ENCODE assay signal across 10 cellular contexts in the genomic region with DNA sequence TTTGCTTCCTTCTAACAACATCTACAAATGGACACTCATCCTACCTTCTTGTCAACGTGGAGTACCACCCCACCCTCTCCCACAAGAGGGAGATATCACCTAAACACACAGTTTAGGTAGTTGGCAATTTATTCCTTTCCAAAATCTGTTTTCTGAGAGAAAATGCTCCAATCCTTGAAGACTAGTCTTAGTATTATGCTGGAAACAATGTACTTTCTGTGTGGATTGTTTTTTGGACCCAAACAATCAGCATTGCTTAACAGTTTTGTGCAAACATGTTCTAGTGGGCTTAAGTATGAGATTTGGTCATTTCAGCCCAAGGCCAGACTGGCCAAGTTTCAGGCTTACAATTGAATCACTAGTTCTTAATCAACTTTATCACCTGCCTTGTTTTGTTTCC.
DNase-seq lines count a peak whose midpoint lies in the region; ATAC-seq and TF ChIP-seq lines count a peak whose summit lies in the region.
"Had no signal": no experiment of that assay in that cellular context is flagged by ENCODE, and none has a peak within 500 bp of the region (broad histone marks: within the 10 kb centered on the region; RNA-seq: fewer than 3 reads in every experiment).

No MANE protein-coding gene starts in this region.

- BruUV-seq in Panc1 (replicated peaks; lab: Mats Ljungman, UMichigan) = no TSS peak

- intact Hi-C loops in Panc1 (cut with micrococcal nuclease; ENCODE audit: unreplicated experiment) = no loop called here
- intact Hi-C loops in esophagus muscularis mucosa (cut with DNase I) = no loop called here
- intact Hi-C loops in activated naive CD4-positive, alpha-beta T cell treated with anti-CD3 and anti-CD28 coated beads for 36 hours (cut with micrococcal nuclease) = no loop called here
- intact Hi-C loops in CD8-positive, alpha-beta T cell (cut with DNase I, micrococcal nuclease) = no loop called here

- no peaks in the 10 kb centered on the region for H3K36me3 Mint-ChIP-seq in activated naive CD4-positive, alpha-beta T cell treated with anti-CD3 and anti-CD28 coated beads for 36 hours (ENCODE audit: low read depth)
- no peaks in the 10 kb centered on the region for H3K36me3 Mint-ChIP-seq in effector memory CD8-positive, alpha-beta T cell (ENCODE audit: insufficient read depth)
- H3K36me3 Mint-ChIP-seq in CD8-positive, alpha-beta T cell = no peaks in the 10 kb centered on the region

- 38% methylated on average over 1 of the region's 1 CpG for WGBS in esophagus muscularis mucosa

- DNase-seq in HCEC 1CT (peak; percentile 6), Panc1 (ENCODE audit: low read depth, low spot score) (no peak), esophagus muscularis mucosa (ENCODE audit: extremely low spot score) (peak; percentile 39), pons (ENCODE audit: low spot score) (peak; percentile 4), ureter (ENCODE audit: low spot score) (no peak)
- DNase-seq in activated naive CD4-positive, alpha-beta T cell treated with anti-CD3 and anti-CD28 coated beads for 36 hours = no peak
- no peak for DNase-seq in effector memory CD8-positive, alpha-beta T cell
- no peak for DNase-seq in CD8-positive, alpha-beta T cell
- DNase-seq: NCI-H774 had no signal

- H3K27me3 ChIP-seq in Panc1 (ENCODE audit: control insufficient read depth, insufficient read depth, low read length) = no peaks in the 10 kb centered on the region; the same call in 1 of the 2 replicates
- no peaks in the 10 kb centered on the region for H3K27me3 ChIP-seq in esophagus muscularis mucosa
- peaks cover 3% of the 10 kb centered on the region for H3K27me3 ChIP-seq in CD8-positive, alpha-beta T cell (ENCODE audit: insufficient read depth, low read length)
- H3K27me3 ChIP-seq: neutrophil had no signal

- H3K4me3 Mint-ChIP-seq in activated naive CD4-positive, alpha-beta T cell treated with anti-CD3 and anti-CD28 coated beads for 36 hours = no peak overlapping the region
- no peak overlapping the region for H3K4me3 Mint-ChIP-seq in effector memory CD8-positive, alpha-beta T cell
- no peak overlapping the region for H3K4me3 Mint-ChIP-seq in CD8-positive, alpha-beta T cell

- peaks cover 13% of the 10 kb centered on the region for H3K27me3 Mint-ChIP-seq in activated naive CD4-positive, alpha-beta T cell treated with anti-CD3 and anti-CD28 coated beads for 36 hours (ENCODE audit: low read depth)
- peaks cover 7 to 23% of the 10 kb centered on the region in 2 donors for H3K27me3 Mint-ChIP-seq in effector memory CD8-positive, alpha-beta T cell
- H3K27me3 Mint-ChIP-seq in CD8-positive, alpha-beta T cell (ENCODE audit: low read depth) = no peaks in the 10 kb centered on the region

- H3K9me3 Mint-ChIP-seq in activated naive CD4-positive, alpha-beta T cell treated with anti-CD3 and anti-CD28 coated beads for 36 hours = no peaks in the 10 kb centered on the region
- H3K9me3 Mint-ChIP-seq in effector memory CD8-positive, alpha-beta T cell = no peaks in the 10 kb centered on the region
- H3K9me3 Mint-ChIP-seq in CD8-positive, alpha-beta T cell = no peaks in the 10 kb centered on the region

- no peak for TF ChIP-seq EP300 in esophagus muscularis mucosa (IDR thresholded peaks at IDR 0.05)

- H3K4me1 ChIP-seq in Panc1 (ENCODE audit: control insufficient read depth, insufficient read depth, low read length) (no peaks in the 10 kb centered on the region), esophagus muscularis mucosa (no peaks in the 10 kb centered on the region)
- H3K4me1 ChIP-seq in CD8-positive, alpha-beta T cell (ENCODE audit: insufficient read depth, low read length) = no peaks in the 10 kb centered on the region

- H3K9me3 ChIP-seq in Panc1 (ENCODE audit: control insufficient read depth, insufficient read depth, low read depth, low read length) = no peaks in the 10 kb centered on the region
- no peaks in the 10 kb centered on the region for H3K9me3 ChIP-seq in esophagus muscularis mucosa
- no peaks in the 10 kb centered on the region for H3K9me3 ChIP-seq in CD8-positive, alpha-beta T cell (ENCODE audit: low read length)
- H3K9me3 ChIP-seq: neutrophil had no signal

- CTCF ChIA-PET in Panc1 (lab: Charles Lee) = interaction anchor here (0.6 kb wide), 1 partner anchor 66 kb away, joined by 3 read pairs; no protein-coding TSS in a partner anchor
- CTCF ChIA-PET in activated naive CD4-positive, alpha-beta T cell treated with anti-CD3 and anti-CD28 coated beads for 36 hours (lab: Charles Lee) = no interaction called here
- CTCF ChIA-PET in CD8-positive, alpha-beta T cell (lab: Charles Lee) = no interaction called here

- no peak overlapping the region for H3K27ac ChIP-seq in Panc1 (ENCODE audit: low read length)
- H3K27ac ChIP-seq in esophagus muscularis mucosa (replicated peaks in 1 of 4) = no peak overlapping the region
- H3K27ac ChIP-seq in CD8-positive, alpha-beta T cell (ENCODE audit: low read depth, low read length) = no peak overlapping the region
- H3K27ac ChIP-seq: neutrophil had no signal

- no peaks in the 10 kb centered on the region for H3K4me1 Mint-ChIP-seq in activated naive CD4-positive, alpha-beta T cell treated with anti-CD3 and anti-CD28 coated beads for 36 hours (ENCODE audit: low read depth)
- H3K4me1 Mint-ChIP-seq in effector memory CD8-positive, alpha-beta T cell (ENCODE audit: low read depth in 2 of 2) = no peaks in the 10 kb centered on the region
- H3K4me1 Mint-ChIP-seq in CD8-positive, alpha-beta T cell (ENCODE audit: low read depth) = no peaks in the 10 kb centered on the region

- ATAC-seq in Panc1 = peak; percentile 68; the same call in 1 of the 2 replicates
- no peak for ATAC-seq in effector memory CD8-positive, alpha-beta T cell (replicated peaks)
- no peak for ATAC-seq in CD8-positive, alpha-beta T cell

- H3K27ac Mint-ChIP-seq in activated naive CD4-positive, alpha-beta T cell treated with anti-CD3 and anti-CD28 coated beads for 36 hours = no peak overlapping the region
- no peak overlapping the region for H3K27ac Mint-ChIP-seq in effector memory CD8-positive, alpha-beta T cell
- no peak overlapping the region for H3K27ac Mint-ChIP-seq in CD8-positive, alpha-beta T cell

- H3K36me3 ChIP-seq in Panc1 (ENCODE audit: control insufficient read depth, insufficient read depth, low read length) = no peaks in the 10 kb centered on the region
- no peaks in the 10 kb centered on the region for H3K36me3 ChIP-seq in esophagus muscularis mucosa
- no peaks in the 10 kb centered on the region for H3K36me3 ChIP-seq in CD8-positive, alpha-beta T cell (ENCODE audit: insufficient read depth, low read length)
- H3K36me3 ChIP-seq: neutrophil had no signal

- peak; percentile 44; the same call in 1 of the 2 replicates for TF ChIP-seq CTCF in Panc1 (IDR thresholded peaks at IDR 0.05)
- TF ChIP-seq CTCF in esophagus muscularis mucosa (IDR thresholded peaks at IDR 0.05) = peak in 1 of 3 experiments; percentile 35
- no peak for TF ChIP-seq CTCF in CD8-positive, alpha-beta T cell (IDR thresholded peaks at IDR 0.05)

- in situ Hi-C loops in Panc1 (cut with HindIII; ENCODE audit: low pct_unique_long_range_greater_than_20kb, low sequenced_read_pairs) = no loop called here

- POLR2A ChIA-PET in Panc1 (lab: Charles Lee) = no interaction called here
- POLR2A ChIA-PET in CD8-positive, alpha-beta T cell (lab: Charles Lee) = no interaction called here

- TF ChIP-seq POLR2A in esophagus muscularis mucosa (IDR thresholded peaks at IDR 0.05; ENCODE audit: low read depth) = no peak

- H3K4me3 ChIP-seq in Panc1 (ENCODE audit: low read depth in 2 of 2, low read length in 2 of 2) = no peak overlapping the region
- H3K4me3 ChIP-seq in esophagus muscularis mucosa = no peak overlapping the region
- H3K4me3 ChIP-seq in CD8-positive, alpha-beta T cell (ENCODE audit: low read depth, low read length) = no peak overlapping the region

Comparison
In these comparisons a context has a peak if more than half of its experiments do, and no peak if none do; other contexts are left out.
1. DNase-seq: peak in HCEC 1CT (single experiment), esophagus muscularis mucosa (single experiment) and pons (single experiment); none in Panc1 (single experiment), ureter (single experiment), activated naive CD4-positive, alpha-beta T cell treated with anti-CD3 and anti-CD28 coated beads for 36 hours (single experiment), effector memory CD8-positive, alpha-beta T cell (0 of 3) and CD8-positive, alpha-beta T cell (0 of 7).